2 cellular contexts compared by ENCODE assay signal in the genomic region with DNA sequence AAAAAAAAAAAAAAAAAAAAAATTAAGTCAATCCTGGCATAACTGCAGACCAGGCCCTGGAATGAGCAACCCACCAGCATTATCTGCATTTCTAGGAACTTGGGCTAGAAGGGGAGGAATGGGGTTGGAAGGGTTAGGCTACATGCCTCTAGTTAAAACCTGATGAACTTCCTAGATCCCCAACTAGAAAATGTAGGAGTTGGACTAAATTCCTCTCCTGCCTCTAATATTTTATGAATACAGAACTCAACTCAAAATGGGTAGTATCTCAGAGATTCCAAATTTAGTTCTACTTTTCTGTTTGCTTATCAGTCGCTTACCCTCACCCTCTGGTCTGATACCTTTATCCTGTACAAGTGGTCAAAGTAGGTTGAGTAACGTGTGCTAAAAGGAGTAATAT. TPM values are rescaled to one million over a fixed set of nuclear protein-coding genes. Genes with fewer than 3 reads are reported as not detected.
"Had no signal": no experiment of that assay in that cellular context is flagged by ENCODE, and none has a peak within 500 bp of the region (broad histone marks: within the 10 kb centered on the region; RNA-seq: fewer than 3 reads in every experiment).

No MANE protein-coding gene starts in this region.

RNA-seq across cellular contexts. Expression of gene ACOT1, which starts 7.6 kb away (rescaled TPM):
- total RNA-seq: G401 had no signal

RNA-seq across cellular contexts. Expression of gene HEATR4, which starts 29.4 kb away (rescaled TPM):
- total RNA-seq: G401, GM12878 had no signal
